In genomic region chr5:126054593-126055347, GRCh38 we compare ENCODE assay signal across 15 cellular contexts.
DNase-seq lines count a peak whose midpoint lies in the region; ATAC-seq and FAIRE-seq lines count a peak whose summit lies in the region.
"Had no signal": no experiment of that assay in that cellular context is flagged by ENCODE, and none has a peak within 500 bp of the region (broad histone marks: within the 10 kb centered on the region; RNA-seq: fewer than 3 reads in every experiment).

No MANE protein-coding gene starts in this region.

- H3K36me3 ChIP-seq in SJCRH30 (no peaks in the 10 kb centered on the region), iPS DF 6.9 (ENCODE audit: control insufficient read depth, insufficient read depth, low read length) (no peaks in the 10 kb centered on the region)
- no peaks in the 10 kb centered on the region for H3K36me3 ChIP-seq in effector memory CD4-positive, alpha-beta T cell (ENCODE audit: control insufficient read depth, insufficient read depth, low read length)

- H3K27me3 ChIP-seq in SJCRH30 = no peaks in the 10 kb centered on the region
- no peaks in the 10 kb centered on the region for H3K27me3 ChIP-seq in iPS DF 6.9 (ENCODE audit: control insufficient read depth, insufficient read depth, low read length)
- H3K27me3 ChIP-seq in effector memory CD4-positive, alpha-beta T cell (replicated peaks; ENCODE audit: control insufficient read depth, insufficient read depth, low read length, poor library complexity, severe bottlenecking) = no peaks in the 10 kb centered on the region

- H3K9me3 ChIP-seq in SJCRH30 (replicated peaks) (no peaks in the 10 kb centered on the region), iPS DF 6.9 (ENCODE audit: control insufficient read depth, insufficient read depth, low read length) (no peaks in the 10 kb centered on the region)
- no peaks in the 10 kb centered on the region for H3K9me3 ChIP-seq in effector memory CD4-positive, alpha-beta T cell (ENCODE audit: control insufficient read depth, low read length)

- FAIRE-seq in GM19239 (lab: Jason Lieb, UNC) = no peak
- FAIRE-seq: endometrium had no signal

- WGBS in iPS DF 6.9 (ENCODE audit: insufficient coverage, insufficient read length) = no CpG with 5 or more reads among the region's 10 CpGs

- peak overlapping the region; percentile 26 for H3K4me3 ChIP-seq in SJCRH30
- no peak overlapping the region for H3K4me3 ChIP-seq in iPS DF 6.9 (ENCODE audit: low read length)
- no peak overlapping the region for H3K4me3 ChIP-seq in effector memory CD4-positive, alpha-beta T cell (ENCODE audit: insufficient read depth, low read depth, low read length, poor library complexity, severe bottlenecking)
- H3K4me3 ChIP-seq: PC-9 had no signal

- H3K27ac ChIP-seq in SJCRH30 (peak overlapping the region; percentile 49), iPS DF 6.9 (ENCODE audit: low read length) (peak overlapping the region; percentile 22)
- no peak overlapping the region for H3K27ac ChIP-seq in effector memory CD4-positive, alpha-beta T cell (ENCODE audit: insufficient read depth, low read length, poor library complexity, severe bottlenecking)
- H3K27ac ChIP-seq: PC-9 had no signal

- ATAC-seq in HG03045 (IDR thresholded peaks at IDR 0.05; ENCODE audit: unreplicated experiment) = no peak
- ATAC-seq: activated CD8-positive, alpha-beta T cell treated with anti-CD3 and anti-CD28 coated beads, Interleukin-2, amount 10 ng/mL, durations not matched to agents 7 days and 5 days had no signal

- peak; percentile 19 for DNase-seq in COLO829 (ENCODE audit: low spot score)
- peak in 2 of 3 experiments; percentile 76 to 89 for DNase-seq in NCI-H1417 (lab: John Stamatoyannopoulos, UW)
- peak; percentile 46 to 71 for DNase-seq in SJCRH30
- DNase-seq in iPS DF 6.9 (ENCODE audit: low read depth, low spot score) = no peak
- no peak for DNase-seq in 8988T
- DNase-seq in effector memory CD4-positive, alpha-beta T cell = no peak
- no peak for DNase-seq in GM19239 (ENCODE audit: insufficient read length, low spot score)
- DNase-seq: activated CD8-positive, alpha-beta T cell treated with anti-CD3 and anti-CD28 coated beads, Interleukin-2, amount 10 ng/mL, durations not matched to agents 7 days and 5 days; DMS79; MV-4-11; PC-9; stimulated activated CD4-positive, alpha-beta T cell treated with anti-CD3 and anti-CD28 coated beads, Interleukin-2, amount 100 ng/mL, for 48 hours; stimulated activated naive CD4-positive, alpha-beta T cell treated with Interleukin-2 at 50 U/mL for 16 hours had no signal

- H3K4me1 ChIP-seq in SJCRH30 (peaks cover 13% of the 10 kb centered on the region), iPS DF 6.9 (ENCODE audit: control insufficient read depth, insufficient read depth, low read length) (peaks cover 2% of the 10 kb centered on the region; the same call in 1 of the 2 replicates)
- no peaks in the 10 kb centered on the region for H3K4me1 ChIP-seq in effector memory CD4-positive, alpha-beta T cell (ENCODE audit: control insufficient read depth, insufficient read depth, low read length, poor library complexity, severe bottlenecking)

Comparison
In these comparisons a context has a peak if more than half of its experiments do, and no peak if none do; other contexts are left out.
1. DNase-seq: peak in COLO829 (single experiment), NCI-H1417 (2 of 3) and SJCRH30 (2 of 2); none in iPS DF 6.9 (single experiment), 8988T (single experiment), effector memory CD4-positive, alpha-beta T cell (0 of 3) and GM19239 (single experiment).